Comparison of ENCODE assay signal across 1 cellular context in the genomic region with DNA sequence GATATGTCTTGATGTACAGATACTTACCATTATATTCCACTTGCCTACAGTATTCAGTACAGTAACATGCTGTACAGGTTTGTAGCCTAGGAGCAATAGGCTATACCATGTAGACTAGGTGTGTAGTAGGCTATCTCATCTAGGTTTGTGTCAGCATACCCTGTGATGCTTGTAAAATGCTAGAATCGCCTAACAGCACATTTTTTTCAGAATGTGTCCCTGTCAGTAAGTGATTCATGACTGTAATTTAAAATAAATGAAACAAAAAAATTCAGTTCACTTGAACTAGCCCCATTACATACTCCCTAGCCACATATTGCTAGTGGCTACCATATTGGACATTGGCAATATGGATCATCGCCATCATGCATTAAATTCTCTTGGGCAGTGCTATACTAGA.
TF ChIP-seq lines count a peak whose summit lies in the region.

No MANE protein-coding gene starts in this region.

TF ChIP-seq in K562, 482 proteins besides CTCF, POLR2A, EP300 and RAD21:
- TF ChIP-seq PHB2 (IDR thresholded peaks at IDR 0.05; ENCODE audit: low read depth): no peak
- TF ChIP-seq MEIS2 (IDR thresholded peaks at IDR 0.05; ENCODE audit: partially characterized antibody): peak; percentile 37
